In the genomic region with DNA sequence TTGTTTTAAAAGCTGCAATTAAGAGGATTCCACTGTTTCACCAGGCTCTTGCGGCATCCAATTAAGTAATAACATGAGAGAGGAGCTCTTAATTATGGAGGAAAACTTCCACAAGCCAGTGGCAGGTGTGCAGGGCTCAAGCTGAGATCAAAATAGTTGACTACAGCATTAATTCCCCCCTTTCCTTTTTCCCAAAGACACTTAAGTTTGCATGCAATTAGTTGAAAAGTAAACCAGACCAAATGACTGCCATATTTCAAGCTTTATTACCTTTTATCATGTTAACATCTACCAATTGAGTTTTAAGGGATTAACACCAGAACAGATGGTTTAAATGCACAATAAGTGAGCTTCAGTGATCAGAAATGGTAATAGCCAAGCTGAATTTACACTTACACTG, we compare ENCODE assay signal across 1 cellular context.
TF ChIP-seq lines count a peak whose summit lies in the region.

No MANE protein-coding gene starts in this region.

TF ChIP-seq in HEK293, 187 proteins besides CTCF, POLR2A, EP300 and RAD21 (continued from another document and continues in another):
- TF ChIP-seq, protein P1, sequence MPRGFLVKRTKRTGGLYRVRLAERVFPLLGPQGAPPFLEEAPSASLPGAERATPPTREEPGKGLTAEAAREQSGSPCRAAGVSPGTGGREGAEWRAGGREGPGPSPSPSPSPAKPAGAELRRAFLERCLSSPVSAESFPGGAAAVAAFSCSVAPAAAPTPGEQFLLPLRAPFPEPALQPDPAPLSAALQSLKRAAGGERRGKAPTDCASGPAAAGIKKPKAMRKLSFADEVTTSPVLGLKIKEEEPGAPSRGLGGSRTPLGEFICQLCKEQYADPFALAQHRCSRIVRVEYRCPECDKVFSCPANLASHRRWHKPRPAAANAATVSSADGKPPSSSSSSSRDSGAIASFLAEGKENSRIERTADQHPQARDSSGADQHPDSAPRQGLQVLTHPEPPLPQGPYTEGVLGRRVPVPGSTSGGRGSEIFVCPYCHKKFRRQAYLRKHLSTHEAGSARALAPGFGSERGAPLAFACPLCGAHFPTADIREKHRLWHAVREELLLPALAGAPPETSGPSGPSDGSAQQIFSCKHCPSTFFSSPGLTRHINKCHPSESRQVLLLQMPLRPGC (tag by site-specific recombination; IDR thresholded peaks at IDR 0.05) = peak; percentile 18; the same call in 1 of the 2 replicates
- TF ChIP-seq, protein P2, sequence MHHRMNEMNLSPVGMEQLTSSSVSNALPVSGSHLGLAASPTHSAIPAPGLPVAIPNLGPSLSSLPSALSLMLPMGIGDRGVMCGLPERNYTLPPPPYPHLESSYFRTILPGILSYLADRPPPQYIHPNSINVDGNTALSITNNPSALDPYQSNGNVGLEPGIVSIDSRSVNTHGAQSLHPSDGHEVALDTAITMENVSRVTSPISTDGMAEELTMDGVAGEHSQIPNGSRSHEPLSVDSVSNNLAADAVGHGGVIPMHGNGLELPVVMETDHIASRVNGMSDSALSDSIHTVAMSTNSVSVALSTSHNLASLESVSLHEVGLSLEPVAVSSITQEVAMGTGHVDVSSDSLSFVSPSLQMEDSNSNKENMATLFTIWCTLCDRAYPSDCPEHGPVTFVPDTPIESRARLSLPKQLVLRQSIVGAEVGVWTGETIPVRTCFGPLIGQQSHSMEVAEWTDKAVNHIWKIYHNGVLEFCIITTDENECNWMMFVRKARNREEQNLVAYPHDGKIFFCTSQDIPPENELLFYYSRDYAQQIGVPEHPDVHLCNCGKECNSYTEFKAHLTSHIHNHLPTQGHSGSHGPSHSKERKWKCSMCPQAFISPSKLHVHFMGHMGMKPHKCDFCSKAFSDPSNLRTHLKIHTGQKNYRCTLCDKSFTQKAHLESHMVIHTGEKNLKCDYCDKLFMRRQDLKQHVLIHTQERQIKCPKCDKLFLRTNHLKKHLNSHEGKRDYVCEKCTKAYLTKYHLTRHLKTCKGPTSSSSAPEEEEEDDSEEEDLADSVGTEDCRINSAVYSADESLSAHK (tag by site-specific recombination; IDR thresholded peaks at IDR 0.05) = peak; percentile 20; the same call in 1 of the 2 replicates
- TF ChIP-seq ZNF473 (tag by site-specific recombination; IDR thresholded peaks at IDR 0.05) (no peak), REPIN1 (tag by site-specific recombination; IDR thresholded peaks at IDR 0.05; ENCODE audit: low read depth) (no peak), SP7 (tag by site-specific recombination; IDR thresholded peaks at IDR 0.05) (peak; percentile 96), KLF16 (tag by site-specific recombination; IDR thresholded peaks at IDR 0.05) (no peak), ZXDB (tag by site-specific recombination; IDR thresholded peaks at IDR 0.05) (0 out of 2 replicates have a peak, but pooled peaks have one; percentile 28), PRDM1 (tag by site-specific recombination; IDR thresholded peaks at IDR 0.05) (no peak), ZNF157 (tag by site-specific recombination; IDR thresholded peaks at IDR 0.05) (no peak), ZNF48 (tag by site-specific recombination; IDR thresholded peaks at IDR 0.05) (no peak), ZNF660 (tag by site-specific recombination; IDR thresholded peaks at IDR 0.05) (no peak), ZNF585B (tag by site-specific recombination; IDR thresholded peaks at IDR 0.05) (no peak), ZNF302 (tag by site-specific recombination; IDR thresholded peaks at IDR 0.05; ENCODE audit: low read depth) (no peak), ZNF266 (tag by site-specific recombination; IDR thresholded peaks at IDR 0.05; ENCODE audit: low read depth) (no peak), ZNF391 (tag by site-specific recombination; IDR thresholded peaks at IDR 0.05; ENCODE audit: borderline replicate concordance, low read depth) (no peak), BCL11B (tag by site-specific recombination; IDR thresholded peaks at IDR 0.05; ENCODE audit: low read depth) (peak; percentile 56; the same call in 1 of the 2 replicates), FEZF1 (tag by site-specific recombination; IDR thresholded peaks at IDR 0.05) (peak; percentile 64), ZNF555 (tag by site-specific recombination; conservative IDR thresholded peaks at IDR 0.05) (no peak), ZNF510 (tag by site-specific recombination; IDR thresholded peaks at IDR 0.05; ENCODE audit: insufficient replicate concordance) (no peak), ZNF707 (tag by site-specific recombination; IDR thresholded peaks at IDR 0.05) (no peak), ZNF2 (tag by site-specific recombination; IDR thresholded peaks at IDR 0.05) (no peak), ZNF76 (tag by site-specific recombination; IDR thresholded peaks at IDR 0.05; ENCODE audit: borderline replicate concordance, low read depth) (no peak), ZNF16 (tag by site-specific recombination; IDR thresholded peaks at IDR 0.05; ENCODE audit: low read depth) (no peak), KLF1 (tag by site-specific recombination; IDR thresholded peaks at IDR 0.05) (no peak), ZNF548 (tag by site-specific recombination; IDR thresholded peaks at IDR 0.05) (no peak), ZNF274 (IDR thresholded peaks at IDR 0.05; ENCODE audit: low read length) (no peak), ZNF274 (tag by site-specific recombination; IDR thresholded peaks at IDR 0.05; ENCODE audit: borderline replicate concordance) (no peak), ZNF843 (tag by site-specific recombination; IDR thresholded peaks at IDR 0.05) (peak; percentile 40; the same call in 1 of the 2 replicates), OSR2 (tag by site-specific recombination; IDR thresholded peaks at IDR 0.05) (peak; percentile 89), ZFP41 (tag by site-specific recombination; IDR thresholded peaks at IDR 0.05; ENCODE audit: borderline replicate concordance) (no peak), RBAK (tag by site-specific recombination; IDR thresholded peaks at IDR 0.05) (no peak), ZNF426 (tag by site-specific recombination; IDR thresholded peaks at IDR 0.05) (no peak), ZNF19 (tag by site-specific recombination; IDR thresholded peaks at IDR 0.05; ENCODE audit: low read depth) (no peak), ZNF239 (tag by site-specific recombination; IDR thresholded peaks at IDR 0.05) (no peak), ZNF211 (tag by site-specific recombination; IDR thresholded peaks at IDR 0.05; ENCODE audit: low read depth) (no peak), ZNF701 (tag by site-specific recombination; IDR thresholded peaks at IDR 0.05) (no peak), MYNN (tag by site-specific recombination; IDR thresholded peaks at IDR 0.05; ENCODE audit: borderline replicate concordance) (no peak), WT1 (tag by site-specific recombination; IDR thresholded peaks at IDR 0.05) (peak; percentile 59)
- TF ChIP-seq, protein P3, sequence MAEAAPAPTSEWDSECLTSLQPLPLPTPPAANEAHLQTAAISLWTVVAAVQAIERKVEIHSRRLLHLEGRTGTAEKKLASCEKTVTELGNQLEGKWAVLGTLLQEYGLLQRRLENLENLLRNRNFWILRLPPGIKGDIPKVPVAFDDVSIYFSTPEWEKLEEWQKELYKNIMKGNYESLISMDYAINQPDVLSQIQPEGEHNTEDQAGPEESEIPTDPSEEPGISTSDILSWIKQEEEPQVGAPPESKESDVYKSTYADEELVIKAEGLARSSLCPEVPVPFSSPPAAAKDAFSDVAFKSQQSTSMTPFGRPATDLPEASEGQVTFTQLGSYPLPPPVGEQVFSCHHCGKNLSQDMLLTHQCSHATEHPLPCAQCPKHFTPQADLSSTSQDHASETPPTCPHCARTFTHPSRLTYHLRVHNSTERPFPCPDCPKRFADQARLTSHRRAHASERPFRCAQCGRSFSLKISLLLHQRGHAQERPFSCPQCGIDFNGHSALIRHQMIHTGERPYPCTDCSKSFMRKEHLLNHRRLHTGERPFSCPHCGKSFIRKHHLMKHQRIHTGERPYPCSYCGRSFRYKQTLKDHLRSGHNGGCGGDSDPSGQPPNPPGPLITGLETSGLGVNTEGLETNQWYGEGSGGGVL (tag by site-specific recombination; IDR thresholded peaks at IDR 0.05) = no peak
- TF ChIP-seq, protein P4, sequence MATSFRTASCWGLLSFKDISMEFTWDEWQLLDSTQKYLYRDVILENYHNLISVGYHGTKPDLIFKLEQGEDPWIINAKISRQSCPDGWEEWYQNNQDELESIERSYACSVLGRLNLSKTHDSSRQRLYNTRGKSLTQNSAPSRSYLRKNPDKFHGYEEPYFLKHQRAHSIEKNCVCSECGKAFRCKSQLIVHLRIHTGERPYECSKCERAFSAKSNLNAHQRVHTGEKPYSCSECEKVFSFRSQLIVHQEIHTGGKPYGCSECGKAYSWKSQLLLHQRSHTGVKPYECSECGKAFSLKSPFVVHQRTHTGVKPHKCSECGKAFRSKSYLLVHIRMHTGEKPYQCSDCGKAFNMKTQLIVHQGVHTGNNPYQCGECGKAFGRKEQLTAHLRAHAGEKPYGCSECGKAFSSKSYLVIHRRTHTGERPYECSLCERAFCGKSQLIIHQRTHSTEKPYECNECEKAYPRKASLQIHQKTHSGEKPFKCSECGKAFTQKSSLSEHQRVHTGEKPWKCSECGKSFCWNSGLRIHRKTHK (tag by site-specific recombination; IDR thresholded peaks at IDR 0.05) = no peak
- TF ChIP-seq, protein P5, sequence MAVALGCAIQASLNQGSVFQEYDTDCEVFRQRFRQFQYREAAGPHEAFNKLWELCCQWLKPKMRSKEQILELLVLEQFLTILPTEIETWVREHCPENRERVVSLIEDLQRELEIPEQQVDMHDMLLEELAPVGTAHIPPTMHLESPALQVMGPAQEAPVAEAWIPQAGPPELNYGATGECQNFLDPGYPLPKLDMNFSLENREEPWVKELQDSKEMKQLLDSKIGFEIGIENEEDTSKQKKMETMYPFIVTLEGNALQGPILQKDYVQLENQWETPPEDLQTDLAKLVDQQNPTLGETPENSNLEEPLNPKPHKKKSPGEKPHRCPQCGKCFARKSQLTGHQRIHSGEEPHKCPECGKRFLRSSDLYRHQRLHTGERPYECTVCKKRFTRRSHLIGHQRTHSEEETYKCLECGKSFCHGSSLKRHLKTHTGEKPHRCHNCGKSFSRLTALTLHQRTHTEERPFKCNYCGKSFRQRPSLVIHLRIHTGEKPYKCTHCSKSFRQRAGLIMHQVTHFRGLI (tag by site-specific recombination; IDR thresholded peaks at IDR 0.05) = no peak
- TF ChIP-seq, protein P6, sequence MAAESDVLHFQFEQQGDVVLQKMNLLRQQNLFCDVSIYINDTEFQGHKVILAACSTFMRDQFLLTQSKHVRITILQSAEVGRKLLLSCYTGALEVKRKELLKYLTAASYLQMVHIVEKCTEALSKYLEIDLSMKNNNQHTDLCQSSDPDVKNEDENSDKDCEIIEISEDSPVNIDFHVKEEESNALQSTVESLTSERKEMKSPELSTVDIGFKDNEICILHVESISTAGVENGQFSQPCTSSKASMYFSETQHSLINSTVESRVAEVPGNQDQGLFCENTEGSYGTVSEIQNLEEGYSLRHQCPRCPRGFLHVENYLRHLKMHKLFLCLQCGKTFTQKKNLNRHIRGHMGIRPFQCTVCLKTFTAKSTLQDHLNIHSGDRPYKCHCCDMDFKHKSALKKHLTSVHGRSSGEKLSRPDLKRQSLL (tag by site-specific recombination; IDR thresholded peaks at IDR 0.05) = no peak
- TF ChIP-seq, protein P7, sequence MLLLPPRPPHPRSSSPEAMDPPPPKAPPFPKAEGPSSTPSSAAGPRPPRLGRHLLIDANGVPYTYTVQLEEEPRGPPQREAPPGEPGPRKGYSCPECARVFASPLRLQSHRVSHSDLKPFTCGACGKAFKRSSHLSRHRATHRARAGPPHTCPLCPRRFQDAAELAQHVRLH (tag by site-specific recombination; IDR thresholded peaks at IDR 0.05) = no peak
- TF ChIP-seq, protein P8, sequence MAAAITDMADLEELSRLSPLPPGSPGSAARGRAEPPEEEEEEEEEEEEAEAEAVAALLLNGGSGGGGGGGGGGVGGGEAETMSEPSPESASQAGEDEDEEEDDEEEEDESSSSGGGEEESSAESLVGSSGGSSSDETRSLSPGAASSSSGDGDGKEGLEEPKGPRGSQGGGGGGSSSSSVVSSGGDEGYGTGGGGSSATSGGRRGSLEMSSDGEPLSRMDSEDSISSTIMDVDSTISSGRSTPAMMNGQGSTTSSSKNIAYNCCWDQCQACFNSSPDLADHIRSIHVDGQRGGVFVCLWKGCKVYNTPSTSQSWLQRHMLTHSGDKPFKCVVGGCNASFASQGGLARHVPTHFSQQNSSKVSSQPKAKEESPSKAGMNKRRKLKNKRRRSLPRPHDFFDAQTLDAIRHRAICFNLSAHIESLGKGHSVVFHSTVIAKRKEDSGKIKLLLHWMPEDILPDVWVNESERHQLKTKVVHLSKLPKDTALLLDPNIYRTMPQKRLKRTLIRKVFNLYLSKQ (tag by site-specific recombination; IDR thresholded peaks at IDR 0.05; ENCODE audit: borderline replicate concordance) = no peak
- TF ChIP-seq, protein P9, sequence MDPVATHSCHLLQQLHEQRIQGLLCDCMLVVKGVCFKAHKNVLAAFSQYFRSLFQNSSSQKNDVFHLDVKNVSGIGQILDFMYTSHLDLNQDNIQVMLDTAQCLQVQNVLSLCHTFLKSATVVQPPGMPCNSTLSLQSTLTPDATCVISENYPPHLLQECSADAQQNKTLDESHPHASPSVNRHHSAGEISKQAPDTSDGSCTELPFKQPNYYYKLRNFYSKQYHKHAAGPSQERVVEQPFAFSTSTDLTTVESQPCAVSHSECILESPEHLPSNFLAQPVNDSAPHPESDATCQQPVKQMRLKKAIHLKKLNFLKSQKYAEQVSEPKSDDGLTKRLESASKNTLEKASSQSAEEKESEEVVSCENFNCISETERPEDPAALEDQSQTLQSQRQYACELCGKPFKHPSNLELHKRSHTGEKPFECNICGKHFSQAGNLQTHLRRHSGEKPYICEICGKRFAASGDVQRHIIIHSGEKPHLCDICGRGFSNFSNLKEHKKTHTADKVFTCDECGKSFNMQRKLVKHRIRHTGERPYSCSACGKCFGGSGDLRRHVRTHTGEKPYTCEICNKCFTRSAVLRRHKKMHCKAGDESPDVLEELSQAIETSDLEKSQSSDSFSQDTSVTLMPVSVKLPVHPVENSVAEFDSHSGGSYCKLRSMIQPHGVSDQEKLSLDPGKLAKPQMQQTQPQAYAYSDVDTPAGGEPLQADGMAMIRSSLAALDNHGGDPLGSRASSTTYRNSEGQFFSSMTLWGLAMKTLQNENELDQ (tag by site-specific recombination; IDR thresholded peaks at IDR 0.05; ENCODE audit: low read depth) = no peak
- TF ChIP-seq, protein P10, sequence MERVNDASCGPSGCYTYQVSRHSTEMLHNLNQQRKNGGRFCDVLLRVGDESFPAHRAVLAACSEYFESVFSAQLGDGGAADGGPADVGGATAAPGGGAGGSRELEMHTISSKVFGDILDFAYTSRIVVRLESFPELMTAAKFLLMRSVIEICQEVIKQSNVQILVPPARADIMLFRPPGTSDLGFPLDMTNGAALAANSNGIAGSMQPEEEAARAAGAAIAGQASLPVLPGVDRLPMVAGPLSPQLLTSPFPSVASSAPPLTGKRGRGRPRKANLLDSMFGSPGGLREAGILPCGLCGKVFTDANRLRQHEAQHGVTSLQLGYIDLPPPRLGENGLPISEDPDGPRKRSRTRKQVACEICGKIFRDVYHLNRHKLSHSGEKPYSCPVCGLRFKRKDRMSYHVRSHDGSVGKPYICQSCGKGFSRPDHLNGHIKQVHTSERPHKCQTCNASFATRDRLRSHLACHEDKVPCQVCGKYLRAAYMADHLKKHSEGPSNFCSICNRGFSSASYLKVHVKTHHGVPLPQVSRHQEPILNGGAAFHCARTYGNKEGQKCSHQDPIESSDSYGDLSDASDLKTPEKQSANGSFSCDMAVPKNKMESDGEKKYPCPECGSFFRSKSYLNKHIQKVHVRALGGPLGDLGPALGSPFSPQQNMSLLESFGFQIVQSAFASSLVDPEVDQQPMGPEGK (tag by site-specific recombination; IDR thresholded peaks at IDR 0.05) = 0 out of 2 replicates have a peak, but pooled peaks have one; percentile 16
